In the genomic region with DNA sequence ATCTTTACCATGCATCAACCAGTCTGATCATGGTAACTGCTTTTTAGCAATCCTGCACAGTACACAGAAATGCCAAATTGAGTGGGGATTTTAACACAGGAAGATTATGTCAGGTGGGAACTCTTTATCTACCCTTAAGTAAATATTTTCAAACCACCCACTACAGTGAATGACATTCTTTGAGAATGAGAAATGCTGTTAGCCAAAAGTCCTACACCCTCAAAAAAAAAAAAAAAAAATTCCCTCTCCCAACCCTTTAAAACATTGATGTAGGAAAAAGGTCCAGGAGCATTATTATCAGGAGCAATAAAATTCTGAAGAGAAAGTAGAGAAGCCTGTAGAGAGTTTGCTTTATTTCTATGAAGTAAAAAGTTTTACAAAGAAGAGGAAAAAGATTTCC, we compare ENCODE assay signal across 16 cellular contexts.
DNase-seq lines count a peak whose midpoint lies in the region; ATAC-seq, FAIRE-seq and TF ChIP-seq lines count a peak whose summit lies in the region.
"Had no signal": no experiment of that assay in that cellular context is flagged by ENCODE, and none has a peak within 500 bp of the region (broad histone marks: within the 10 kb centered on the region; RNA-seq: fewer than 3 reads in every experiment).

No MANE protein-coding gene starts in this region.

- H3K27ac ChIP-seq in A549: no peak overlapping the region
- H3K27ac ChIP-seq in astrocyte (ENCODE audit: low read depth, low read length): peak overlapping the region; percentile 88
- H3K27ac ChIP-seq: adrenal gland, Peyer's patch, thoracic aorta had no signal

- H3K4me2 ChIP-seq in A549 (peak overlapping the region; percentile 16; the same call in 2 of the 3 replicates), astrocyte (ENCODE audit: low read length) (peak overlapping the region; percentile 76)

- peaks cover under 1% of the 10 kb centered on the region for H3K36me3 Mint-ChIP-seq in astrocyte (ENCODE audit: low read depth, unreplicated experiment)

- H3K9me3 ChIP-seq in A549 (no peaks in the 10 kb centered on the region), astrocyte (ENCODE audit: insufficient read depth, low read depth, low read length) (no peaks in the 10 kb centered on the region)
- H3K9me3 ChIP-seq: adrenal gland, Peyer's patch, thoracic aorta had no signal

- no peak for TF ChIP-seq POLR2A in A549 (IDR thresholded peaks at IDR 0.05; ENCODE audit: low read length)

- H3K27me3 Mint-ChIP-seq in astrocyte (ENCODE audit: low read depth, unreplicated experiment): no peaks in the 10 kb centered on the region

- no peak overlapping the region for H3K4me3 Mint-ChIP-seq in astrocyte (ENCODE audit: unreplicated experiment)

- FAIRE-seq in A549 (lab: Jason Lieb, UNC) (no peak), astrocyte (lab: Jason Lieb, UNC) (peak; percentile 37)

- TF ChIP-seq CTCF in A549 (IDR thresholded peaks at IDR 0.05) (no peak), astrocyte (IDR thresholded peaks at IDR 0.05; ENCODE audit: insufficient read depth, low read depth, low read length) (no peak)

- H3K4me1 Mint-ChIP-seq in astrocyte (ENCODE audit: low read depth, unreplicated experiment): peaks cover 60% of the 10 kb centered on the region

- H3K9ac ChIP-seq in astrocyte (ENCODE audit: low read length): peak overlapping the region; percentile 63

- H4K20me1 ChIP-seq in astrocyte (ENCODE audit: insufficient read depth, low read length): peaks cover 11% of the 10 kb centered on the region

- H3K79me2 ChIP-seq in astrocyte (ENCODE audit: insufficient read depth, low read length): peaks cover 12% of the 10 kb centered on the region

- CTCF ChIA-PET in A549 (lab: Yijun Ruan, JAX) (no interaction called here), HEK293T (lab: Yijun Ruan, JAX) (interaction anchor here (0.7 kb wide), 1 partner anchor 60 kb away, joined by 3 read pairs; no protein-coding TSS in a partner anchor)

- no peak for TF ChIP-seq EP300 in A549 (IDR thresholded peaks at IDR 0.05)

- POLR2A ChIA-PET in A549 (lab: Yijun Ruan, JAX) (no interaction called here), HEK293T (lab: Yijun Ruan, JAX) (no interaction called here)

- H3K9me3 Mint-ChIP-seq in astrocyte (ENCODE audit: unreplicated experiment): no peaks in the 10 kb centered on the region

- H3K36me3 ChIP-seq in astrocyte (ENCODE audit: insufficient read depth, low read length): no peaks in the 10 kb centered on the region
- H3K36me3 ChIP-seq: adrenal gland, Peyer's patch, thoracic aorta had no signal

- no peak for TF ChIP-seq RAD21 in A549 (conservative IDR thresholded peaks at IDR 0.05 in 1 of 2, IDR thresholded peaks at IDR 0.05 in 1 of 2)

- peak overlapping the region; percentile 86 for H3K27ac Mint-ChIP-seq in astrocyte (ENCODE audit: unreplicated experiment)

- H3K27me3 ChIP-seq in astrocyte (ENCODE audit: insufficient read depth, low read length): no peaks in the 10 kb centered on the region
- H3K27me3 ChIP-seq: adrenal gland, Peyer's patch had no signal

- DNase-seq in A549 (ENCODE audit: low read depth in 1 of 2, low spot score in 1 of 2) (no peak), HEK293T (ENCODE audit: extremely low spot score) (no peak), astrocyte (ENCODE audit: low read depth) (peak; percentile 76), glomerular visceral epithelial cell (ENCODE audit: extremely low spot score) (peak; percentile 45), AML-193 (lab: John Stamatoyannopoulos, UW) (no peak), germinal center (ENCODE audit: low spot score) (no peak)
- DNase-seq: activated CD4-positive, alpha-beta T cell treated with anti-CD3 and anti-CD28 coated beads for 4 hours; activated T-cell treated with anti-CD3 and anti-CD28 coated beads, Interleukin-2, amount 50 U/mL, for 48 hours; adrenal gland; islet precursor cell; NCI-H1092; NCI-H345; Peyer's patch had no signal

- H3K4me1 ChIP-seq in A549 (peaks cover 20% of the 10 kb centered on the region), astrocyte (ENCODE audit: insufficient read depth, low read length) (peaks cover 29% of the 10 kb centered on the region)
- H3K4me1 ChIP-seq: adrenal gland, Peyer's patch had no signal

- ATAC-seq in A549: no peak
- no peak for ATAC-seq in GM18511 (IDR thresholded peaks at IDR 0.05; ENCODE audit: unreplicated experiment)
- no peak for ATAC-seq in GM21723 (IDR thresholded peaks at IDR 0.05; ENCODE audit: unreplicated experiment)

- H2AFZ ChIP-seq in astrocyte (ENCODE audit: low read depth, low read length): no peak overlapping the region

- H3K4me3 ChIP-seq in A549 (no peak overlapping the region), astrocyte (ENCODE audit: insufficient read depth, low read depth, low read length) (no peak overlapping the region)
- H3K4me3 ChIP-seq: adrenal gland, Peyer's patch, thoracic aorta had no signal

TF ChIP-seq in A549, 52 proteins besides CTCF, POLR2A, EP300 and RAD21:
- TF ChIP-seq JUNB (IDR thresholded peaks at IDR 0.05): no peak
- TF ChIP-seq REST (IDR thresholded peaks at IDR 0.05): no peak
- no peak for TF ChIP-seq CBX8 (IDR thresholded peaks at IDR 0.05)

TF ChIP-seq in HEK293T, 16 proteins besides CTCF, POLR2A, EP300 and RAD21:
- TF ChIP-seq PKNOX1 (IDR thresholded peaks at IDR 0.05): no peak
- peak; percentile 56; the same call in 1 of the 2 replicates for TF ChIP-seq ZNF384 (IDR thresholded peaks at IDR 0.05)
- TF ChIP-seq HDGF (IDR thresholded peaks at IDR 0.05; ENCODE audit: borderline replicate concordance): no peak

Comparison
In these comparisons a context has a peak if more than half of its experiments do, and no peak if none do; other contexts are left out.
1. DNase-seq: peak in astrocyte (single experiment) and glomerular visceral epithelial cell (single experiment); none in A549 (0 of 2), HEK293T (single experiment), AML-193 (0 of 2) and germinal center (single experiment).